ENCODE assay signal across 14 cellular contexts in the genomic region with DNA sequence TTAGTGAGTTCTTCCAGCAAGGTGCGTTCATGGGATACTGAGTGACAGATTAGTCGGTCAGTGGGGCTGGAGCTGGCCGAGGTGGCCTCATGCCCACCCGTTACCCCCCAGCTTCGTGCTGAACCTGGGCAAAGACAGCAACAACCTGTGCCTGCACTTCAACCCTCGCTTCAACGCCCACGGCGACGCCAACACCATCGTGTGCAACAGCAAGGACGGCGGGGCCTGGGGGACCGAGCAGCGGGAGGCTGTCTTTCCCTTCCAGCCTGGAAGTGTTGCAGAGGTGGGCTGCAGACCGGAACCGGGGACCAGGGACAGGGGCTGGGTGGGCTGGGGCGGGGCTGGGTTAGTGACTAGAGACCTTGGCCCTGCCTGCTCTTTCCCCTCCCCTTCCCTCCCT. TPM values are rescaled to one million over a fixed set of nuclear protein-coding genes. Genes with fewer than 3 reads are reported as not detected.
DNase-seq lines count a peak whose midpoint lies in the region; ATAC-seq and TF ChIP-seq lines count a peak whose summit lies in the region.
"Had no signal": no experiment of that assay in that cellular context is flagged by ENCODE, and none has a peak within 500 bp of the region (broad histone marks: within the 10 kb centered on the region; RNA-seq: fewer than 3 reads in every experiment).

No MANE protein-coding gene starts in this region.

- H3K27ac Mint-ChIP-seq in T-helper 2 cell treated with Interferon-gamma antibody and Interleukin-4, amounts not matched to agents 5 μg/mL and 100 μg/mL, for 36 hours: peak overlapping the region; percentile 83
- no peak overlapping the region for H3K27ac Mint-ChIP-seq in activated CD4-positive, alpha-beta memory T cell treated with anti-CD3 and anti-CD28 coated beads for 36 hours

- no peak for DNase-seq in T-helper 2 cell treated with Interferon-gamma antibody and Interleukin-4, amounts not matched to agents 5 μg/mL and 100 μg/mL, for 36 hours (ENCODE audit: low spot score)
- no peak for DNase-seq in T-helper 2 cell
- DNase-seq in activated CD4-positive, alpha-beta memory T cell treated with anti-CD3 and anti-CD28 coated beads for 36 hours: no peak
- no peak for DNase-seq in foreskin fibroblast
- no peak for DNase-seq in T-helper 9 cell
- DNase-seq in stimulated activated naive CD4-positive, alpha-beta T cell treated with Interleukin-2 at 50 U/mL for 16 hours (lab: John Stamatoyannopoulos, UW): no peak
- DNase-seq: activated T-cell treated with anti-CD3 and anti-CD28 coated beads, Interleukin-2, amount 50 U/mL, for 24 hours; cerebellar nuclear complex; glutamatergic neuron; NCI-H1092; NCI-H774 had no signal

- H3K4me3 ChIP-seq in foreskin fibroblast (ENCODE audit: low read depth in 1 of 2, low read length in 2 of 2) (peak overlapping the region; percentile 90 to 100), subcutaneous abdominal adipose tissue (ENCODE audit: low read depth in 1 of 5, low read length in 5 of 5) (peak overlapping the region in 3 of 5 donors; percentile 42 to 52 (median 49))

- POLR2A ChIA-PET in activated CD4-positive, alpha-beta memory T cell treated with anti-CD3 and anti-CD28 coated beads for 36 hours (lab: Charles Lee): interaction anchor here (2.1 kb wide), 1 partner anchor 20 kb away, joined by 8 read pairs; the partner anchor contains the start of gene PDXP

- no peak for TF ChIP-seq CTCF in foreskin fibroblast (IDR thresholded peaks at IDR 0.05; ENCODE audit: low read depth, low read length)

- ATAC-seq in GM19324 (IDR thresholded peaks at IDR 0.05; ENCODE audit: low FRiP score, unreplicated experiment): no peak

- no peaks in the 10 kb centered on the region for H3K27me3 Mint-ChIP-seq in T-helper 2 cell treated with Interferon-gamma antibody and Interleukin-4, amounts not matched to agents 5 μg/mL and 100 μg/mL, for 36 hours (ENCODE audit: low read depth)
- no peaks in the 10 kb centered on the region for H3K27me3 Mint-ChIP-seq in activated CD4-positive, alpha-beta memory T cell treated with anti-CD3 and anti-CD28 coated beads for 36 hours
- H3K27me3 Mint-ChIP-seq: activated T-cell treated with anti-CD3 and anti-CD28 coated beads, Interleukin-2, amount 50 U/mL, for 24 hours had no signal

- H3K27me3 ChIP-seq in subcutaneous abdominal adipose tissue (ENCODE audit: control insufficient read depth in 5 of 5, insufficient read depth in 4 of 5, low read length in 5 of 5): no peaks in the 10 kb centered on the region

- peaks cover 15 to 55% (median 52%) of the 10 kb centered on the region in 5 donors for H3K4me1 ChIP-seq in subcutaneous abdominal adipose tissue (ENCODE audit: control insufficient read depth in 5 of 5, insufficient read depth in 5 of 5, low read length in 5 of 5)

- peaks cover 24% of the 10 kb centered on the region for H3K36me3 Mint-ChIP-seq in T-helper 2 cell treated with Interferon-gamma antibody and Interleukin-4, amounts not matched to agents 5 μg/mL and 100 μg/mL, for 36 hours (ENCODE audit: low read depth)
- peaks cover 14% of the 10 kb centered on the region for H3K36me3 Mint-ChIP-seq in activated CD4-positive, alpha-beta memory T cell treated with anti-CD3 and anti-CD28 coated beads for 36 hours

- H3K27ac ChIP-seq in subcutaneous abdominal adipose tissue (ENCODE audit: low read depth, low read length): peak overlapping the region; percentile 100

- H3K9me3 ChIP-seq in subcutaneous abdominal adipose tissue (ENCODE audit: control insufficient read depth in 5 of 5, low read length in 5 of 5): no peaks in the 10 kb centered on the region

- CTCF ChIA-PET in activated CD4-positive, alpha-beta memory T cell treated with anti-CD3 and anti-CD28 coated beads for 36 hours (lab: Charles Lee): interaction anchor here (1.3 to 24.9 kb wide), 3 partner anchors 41 to 86 kb away, joined by 3 to 574 read pairs (median 20); partner anchors contain the start of gene SH3BP1

- H3K4me3 Mint-ChIP-seq in T-helper 2 cell treated with Interferon-gamma antibody and Interleukin-4, amounts not matched to agents 5 μg/mL and 100 μg/mL, for 36 hours: no peak overlapping the region
- peak overlapping the region; percentile 26 for H3K4me3 Mint-ChIP-seq in activated CD4-positive, alpha-beta memory T cell treated with anti-CD3 and anti-CD28 coated beads for 36 hours

- H3K4me1 Mint-ChIP-seq in T-helper 2 cell treated with Interferon-gamma antibody and Interleukin-4, amounts not matched to agents 5 μg/mL and 100 μg/mL, for 36 hours (ENCODE audit: low read depth): peaks cover 32% of the 10 kb centered on the region
- peaks cover 39% of the 10 kb centered on the region for H3K4me1 Mint-ChIP-seq in activated CD4-positive, alpha-beta memory T cell treated with anti-CD3 and anti-CD28 coated beads for 36 hours (ENCODE audit: low read depth)

- H3K9me3 Mint-ChIP-seq in T-helper 2 cell treated with Interferon-gamma antibody and Interleukin-4, amounts not matched to agents 5 μg/mL and 100 μg/mL, for 36 hours: no peaks in the 10 kb centered on the region
- H3K9me3 Mint-ChIP-seq in activated CD4-positive, alpha-beta memory T cell treated with anti-CD3 and anti-CD28 coated beads for 36 hours: no peaks in the 10 kb centered on the region
- H3K9me3 Mint-ChIP-seq: activated T-cell treated with anti-CD3 and anti-CD28 coated beads, Interleukin-2, amount 50 U/mL, for 24 hours had no signal

- intact Hi-C loops in activated CD4-positive, alpha-beta memory T cell treated with anti-CD3 and anti-CD28 coated beads for 36 hours (cut with micrococcal nuclease): loop anchor here (5.0 to 10.0 kb wide), 2 partner anchors 136 to 166 kb away; partner anchors contain the start of genes ANKRD54 and EIF3L

- peak overlapping the region in 3 of 5 donors; percentile 21 to 68 (median 29) for H3K9ac ChIP-seq in subcutaneous abdominal adipose tissue (ENCODE audit: low read length in 5 of 5)

- peaks cover 0 to 19% (median 18%) of the 10 kb centered on the region in 5 donors for H3K36me3 ChIP-seq in subcutaneous abdominal adipose tissue (ENCODE audit: control insufficient read depth in 5 of 5, insufficient read depth in 5 of 5, low read length in 5 of 5)

RNA-seq across cellular contexts. Expression of gene LGALS1, which starts 2.9 kb away (rescaled TPM):
- 100 to 1,000 TPM; 816 to 833 TPM for total RNA-seq in activated CD4-positive, alpha-beta memory T cell treated with anti-CD3 and anti-CD28 coated beads for 36 hours

RNA-seq across cellular contexts. Expression of gene NOL12, which starts 7.8 kb away (rescaled TPM):
- total RNA-seq in activated CD4-positive, alpha-beta memory T cell treated with anti-CD3 and anti-CD28 coated beads for 36 hours: 10 to 100 TPM; 32.5 to 33.3 TPM

RNA-seq across cellular contexts. Expression of gene TRIOBP, which starts 18.5 kb away (rescaled TPM):
- total RNA-seq in activated CD4-positive, alpha-beta memory T cell treated with anti-CD3 and anti-CD28 coated beads for 36 hours: 10 to 100 TPM; 25.0 to 26.8 TPM

RNA-seq across cellular contexts. Expression of gene PDXP, which starts 19.8 kb away (rescaled TPM):
- total RNA-seq in activated CD4-positive, alpha-beta memory T cell treated with anti-CD3 and anti-CD28 coated beads for 36 hours: 10 to 100 TPM; 21.9 to 22.9 TPM

RNA-seq across cellular contexts. Expression of gene SH3BP1, which starts 38.9 kb away (rescaled TPM):
- 100 to 1,000 TPM in 1 of 2 experiments, 10 to 100 TPM in 1; 97.6 to 102 TPM for total RNA-seq in activated CD4-positive, alpha-beta memory T cell treated with anti-CD3 and anti-CD28 coated beads for 36 hours
- total RNA-seq: A172 had no signal
